8 cellular contexts compared by ENCODE assay signal in genomic region chr22:36486619-36487384, GRCh38. TPM values are rescaled to one million over a fixed set of nuclear protein-coding genes. Genes with fewer than 3 reads are reported as not detected.
DNase-seq lines count a peak whose midpoint lies in the region; ATAC-seq, FAIRE-seq and TF ChIP-seq lines count a peak whose summit lies in the region.
"Had no signal": no experiment of that assay in that cellular context is flagged by ENCODE, and none has a peak within 500 bp of the region (broad histone marks: within the 10 kb centered on the region; RNA-seq: fewer than 3 reads in every experiment).

No MANE protein-coding gene starts in this region.

- H3K4me3 Mint-ChIP-seq in stimulated activated effector memory CD8-positive, alpha-beta T cell treated with anti-CD3 and anti-CD28 coated beads, Interleukin-12 subunit alpha, Interleukin-12 subunit beta, amount 100 ng/mL, for 72 hours: no peak overlapping the region
- H3K4me3 Mint-ChIP-seq: central memory CD8-positive, alpha-beta T cell had no signal

- H3K36me3 Mint-ChIP-seq in stimulated activated effector memory CD8-positive, alpha-beta T cell treated with anti-CD3 and anti-CD28 coated beads, Interleukin-12 subunit alpha, Interleukin-12 subunit beta, amount 100 ng/mL, for 72 hours: peaks cover 4% of the 10 kb centered on the region

- no peaks in the 10 kb centered on the region for H3K9me3 Mint-ChIP-seq in stimulated activated effector memory CD8-positive, alpha-beta T cell treated with anti-CD3 and anti-CD28 coated beads, Interleukin-12 subunit alpha, Interleukin-12 subunit beta, amount 100 ng/mL, for 72 hours
- H3K9me3 Mint-ChIP-seq: central memory CD8-positive, alpha-beta T cell had no signal

- peaks cover 6% of the 10 kb centered on the region for H3K4me1 Mint-ChIP-seq in stimulated activated effector memory CD8-positive, alpha-beta T cell treated with anti-CD3 and anti-CD28 coated beads, Interleukin-12 subunit alpha, Interleukin-12 subunit beta, amount 100 ng/mL, for 72 hours

- FAIRE-seq in GM12891 (lab: Jason Lieb, UNC): peak; percentile 20

- H3K27ac Mint-ChIP-seq in stimulated activated effector memory CD8-positive, alpha-beta T cell treated with anti-CD3 and anti-CD28 coated beads, Interleukin-12 subunit alpha, Interleukin-12 subunit beta, amount 100 ng/mL, for 72 hours: no peak overlapping the region

- no peak for DNase-seq in GM12891 (ENCODE audit: insufficient read length, low spot score)
- peak; percentile 41 for DNase-seq in RPMI8226
- DNase-seq in activated naive CD4-positive, alpha-beta T cell treated with anti-CD3 and anti-CD28 coated beads, Interleukin-2, amount 50 U/mL, for 16 hours: peak; percentile 68
- DNase-seq in kidney tubule cell (ENCODE audit: low spot score): peak; percentile 44
- DNase-seq in stimulated activated effector memory CD8-positive, alpha-beta T cell treated with anti-CD3 and anti-CD28 coated beads, Interleukin-12 subunit alpha, Interleukin-12 subunit beta, amount 100 ng/mL, for 72 hours (ENCODE audit: low spot score in 2 of 2): peak; percentile 25 to 72

- ATAC-seq in stimulated activated effector memory CD8-positive, alpha-beta T cell treated with anti-CD3 and anti-CD28 coated beads, Interleukin-12 subunit alpha, Interleukin-12 subunit beta, amount 100 ng/mL, for 72 hours: no peak
- ATAC-seq in HG03135 (IDR thresholded peaks at IDR 0.05; ENCODE audit: unreplicated experiment) (no peak), HG03039 (IDR thresholded peaks at IDR 0.05; ENCODE audit: unreplicated experiment) (no peak)

- TF ChIP-seq POLR2A in GM12891 (IDR thresholded peaks at IDR 0.05; ENCODE audit: low read depth, low read length): no peak

TF ChIP-seq in GM12891, 5 proteins besides CTCF, POLR2A, EP300 and RAD21:
- TF ChIP-seq POU2F2 (IDR thresholded peaks at IDR 0.05; ENCODE audit: low read depth, low read length): no peak
- no peak for TF ChIP-seq POLR2AphosphoS5 (IDR thresholded peaks at IDR 0.05; ENCODE audit: low read depth, low read length)
- TF ChIP-seq PAX5 (IDR thresholded peaks at IDR 0.05; ENCODE audit: insufficient read depth, low read length, severe bottlenecking): no peak
- TF ChIP-seq TAF1 (IDR thresholded peaks at IDR 0.05; ENCODE audit: low read depth, low read length): no peak
- no peak for TF ChIP-seq SPI1 (IDR thresholded peaks at IDR 0.05; ENCODE audit: low read depth, low read length)

RNA-seq across cellular contexts. Expression of gene TXN2, which starts 5.4 kb away (rescaled TPM):
- 146 TPM for polyA plus RNA-seq in GM12891 (2012; ENCODE audit: low read depth, missing spikeins)

RNA-seq across cellular contexts. Expression of gene FOXRED2, which starts 20.0 kb away (rescaled TPM):
- polyA plus RNA-seq in GM12891 (2012; ENCODE audit: low read depth, missing spikeins): 4.2 TPM

RNA-seq across cellular contexts. Expression of gene EIF3D, which starts 42.2 kb away (rescaled TPM):
- 325 TPM for polyA plus RNA-seq in GM12891 (2012; ENCODE audit: low read depth, missing spikeins)
